In the genomic region with DNA sequence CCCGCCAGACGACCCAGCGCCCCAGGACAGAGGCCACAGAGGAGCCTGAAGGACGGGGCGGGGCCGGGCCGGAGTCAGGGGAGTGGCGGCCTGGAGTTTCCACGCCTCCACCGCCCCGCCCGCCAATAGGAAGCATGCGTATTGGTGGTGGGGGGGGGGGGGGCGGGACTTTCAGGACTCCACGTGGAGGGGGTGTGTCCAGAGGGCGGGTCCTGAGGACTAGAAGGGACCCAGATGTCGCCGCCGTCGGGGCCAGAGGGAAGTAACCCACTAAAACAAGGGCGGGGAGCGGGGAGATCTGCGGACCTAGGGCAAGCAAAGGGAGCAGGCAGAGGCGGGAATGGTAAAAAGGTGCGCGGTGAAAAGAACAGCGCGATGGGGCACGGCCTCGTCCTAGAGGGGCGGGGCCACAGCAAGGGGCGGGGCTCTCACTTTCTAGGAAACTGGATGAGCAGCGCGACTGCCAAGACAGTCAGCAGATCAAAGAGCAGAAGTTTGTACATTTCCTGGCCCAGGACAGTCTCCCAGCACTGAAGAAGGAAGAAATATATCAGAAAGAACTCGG, we compare ENCODE assay signal across 8 cellular contexts. TPM values are rescaled to one million over a fixed set of nuclear protein-coding genes. Genes with fewer than 3 reads are reported as not detected.
DNase-seq lines count a peak whose midpoint lies in the region; ATAC-seq and TF ChIP-seq lines count a peak whose summit lies in the region.

No MANE protein-coding gene starts in this region.

- no TSS peak for BruUV-seq in A673 (replicated peaks; lab: Mats Ljungman, UMichigan)
- no TSS peak for BruUV-seq in HCT116 (replicated peaks; lab: Mats Ljungman, UMichigan)

- TF ChIP-seq RAD21 in HCT116 (IDR thresholded peaks at IDR 0.05; ENCODE audit: low read depth) = no peak

- H3K79me2 ChIP-seq in HCT116 (ENCODE audit: insufficient read depth, low read length) (peaks cover 8% of the 10 kb centered on the region), trophoblast cell (ENCODE audit: control insufficient read depth, insufficient read depth, low read length, poor library complexity) (peaks cover 6% of the 10 kb centered on the region)

- no peak overlapping the region for H3K23ac ChIP-seq in trophoblast cell (ENCODE audit: low read length)

- H2BK12ac ChIP-seq in trophoblast cell (ENCODE audit: low read length) = no peak overlapping the region

- H3K14ac ChIP-seq in trophoblast cell (ENCODE audit: low read length) = no peak overlapping the region

- no peak overlapping the region for H3K4ac ChIP-seq in trophoblast cell (ENCODE audit: low read depth, low read length)

- H4K8ac ChIP-seq in trophoblast cell (ENCODE audit: low read depth, low read length) = no peak overlapping the region

- intact Hi-C loops in A673 (cut with micrococcal nuclease; ENCODE audit: unreplicated experiment) (no loop called here), HCT116 (cut with micrococcal nuclease) (no loop called here), tibial artery (cut with DNase I; ENCODE audit: low total_unique reads) (no loop called here)

- no peak overlapping the region for H4K91ac ChIP-seq in trophoblast cell (ENCODE audit: low read depth, low read length)

- no peaks in the 10 kb centered on the region for H3K9me2 ChIP-seq in HCT116 (ENCODE audit: insufficient read depth)

- WGBS in trophoblast cell (ENCODE audit: extremely low coverage, insufficient coverage, insufficient read length) = no CpG with 5 or more reads among the region's 35 CpGs

- H3K27me3 ChIP-seq in A673 (replicated peaks; ENCODE audit: insufficient read depth, low read depth, low read length, poor library complexity) (no peaks in the 10 kb centered on the region), HCT116 (ENCODE audit: insufficient read depth, low read length) (no peaks in the 10 kb centered on the region), trophoblast cell (ENCODE audit: insufficient read depth, low read length) (no peaks in the 10 kb centered on the region), tibial artery (peaks cover 0 to 33% of the 10 kb centered on the region in 2 donors)

- RAD21 ChIA-PET in HCT116 (lab: Charles Lee; ENCODE audit: low non-redundant PET in 1 of 2, low total read pairs in 2 of 2, uncharacterized antibody in 2 of 2, unreplicated experiment in 2 of 2) = no interaction called here

- H2AK5ac ChIP-seq in trophoblast cell (ENCODE audit: low read length) = no peak overlapping the region

- no peak overlapping the region for H2BK120ac ChIP-seq in trophoblast cell (ENCODE audit: insufficient read depth, low read length, poor library complexity)

- H2BK5ac ChIP-seq in trophoblast cell (ENCODE audit: low read depth, low read length, poor library complexity) = no peak overlapping the region

- no peak for TF ChIP-seq POLR2A in HCT116 (IDR thresholded peaks at IDR 0.05; ENCODE audit: borderline replicate concordance, extremely low read depth, insufficient read depth, insufficient read length)

- H3K36me3 ChIP-seq in A673 (ENCODE audit: insufficient read depth, low read length, poor library complexity, severe bottlenecking) = peaks cover 7% of the 10 kb centered on the region
- H3K36me3 ChIP-seq in HCT116 (ENCODE audit: control insufficient read depth in 1 of 2, insufficient read depth in 2 of 2, low read length in 2 of 2) = no peaks in the 10 kb centered on the region; a peak in 1 of 4 replicates
- H3K36me3 ChIP-seq in trophoblast cell (ENCODE audit: control insufficient read depth in 1 of 2, insufficient read depth in 2 of 2, low read length in 2 of 2) = peaks cover 5 to 6% of the 10 kb centered on the region in 2 experiments
- H3K36me3 ChIP-seq in tibial artery = peaks cover 0 to 10% (median 9%) of the 10 kb centered on the region in 3 donors

- peaks cover 6% of the 10 kb centered on the region for H3K79me1 ChIP-seq in trophoblast cell (ENCODE audit: low read length)

- H3K4me2 ChIP-seq in HCT116 (ENCODE audit: low read length) (peak overlapping the region; percentile 67), trophoblast cell (ENCODE audit: low read length) (peak overlapping the region; percentile 65)

- no peak overlapping the region for H4K12ac ChIP-seq in trophoblast cell (ENCODE audit: low read depth, low read length)

- H3K9ac ChIP-seq in HCT116 (ENCODE audit: low read length) (no peak overlapping the region; the same call in 1 of the 2 replicates), trophoblast cell (ENCODE audit: low read length) (no peak overlapping the region)

- no peak for TF ChIP-seq CTCF in A673 (conservative IDR thresholded peaks at IDR 0.05; ENCODE audit: low read depth, low read length)
- no peak for TF ChIP-seq CTCF in HCT116 (IDR thresholded peaks at IDR 0.05 in 2 of 3, conservative IDR thresholded peaks at IDR 0.05 in 1 of 3; ENCODE audit: borderline replicate concordance in 1 of 3, insufficient read depth in 1 of 3, low read depth in 2 of 3, low read length in 2 of 3)
- TF ChIP-seq CTCF in tibial artery (IDR thresholded peaks at IDR 0.05) = no peak

- H3K9me3 ChIP-seq in A673 (ENCODE audit: low read depth, low read length, poor library complexity, severe bottlenecking) (no peaks in the 10 kb centered on the region), HCT116 (ENCODE audit: control insufficient read depth in 1 of 2, insufficient read depth in 1 of 2, low read depth in 1 of 2, low read length in 2 of 2) (no peaks in the 10 kb centered on the region), trophoblast cell (ENCODE audit: insufficient read depth, low read depth, low read length) (peaks cover 6% of the 10 kb centered on the region), tibial artery (no peaks in the 10 kb centered on the region)

- H3K27ac ChIP-seq in A673 (ENCODE audit: low read depth, low read length, poor library complexity, severe bottlenecking) = no peak overlapping the region
- peak overlapping the region; percentile 22; the same call in 1 of the 2 replicates for H3K27ac ChIP-seq in HCT116 (ENCODE audit: low read depth, low read length)
- no peak overlapping the region for H3K27ac ChIP-seq in trophoblast cell (ENCODE audit: low read depth, low read length)
- no peak overlapping the region for H3K27ac ChIP-seq in tibial artery

- H3K18ac ChIP-seq in trophoblast cell (ENCODE audit: low read length) = no peak overlapping the region

- ATAC-seq in HCT116 (peak; percentile 39), HG02981 (IDR thresholded peaks at IDR 0.05; ENCODE audit: unreplicated experiment) (no peak)

- DNase-seq in A673 (ENCODE audit: low spot score) = peak; percentile 85
- peak; percentile 65 for DNase-seq in HCT116 (ENCODE audit: low read depth, low spot score)
- peak; percentile 89 for DNase-seq in SIG-M5 treated with dmso at 0.1 percent for 504 hours (lab: John Stamatoyannopoulos, UW; ENCODE audit: unreplicated experiment)
- peak; percentile 74 for DNase-seq in activated gamma-delta T cell treated with Interleukin-2 at 50 U/mL for 16 hours
- peak; percentile 70 for DNase-seq in glomerular visceral epithelial cell (ENCODE audit: extremely low spot score)
- peak; percentile 77 to 86 for DNase-seq in trophoblast cell
- peak; percentile 77 to 80 for DNase-seq in tibial artery

- CTCF ChIA-PET in A673 (lab: Charles Lee) (no interaction called here), HCT116 (lab: Charles Lee) (interaction anchor here (1.1 kb wide), 1 partner anchor 11 kb away, joined by 3 read pairs; the partner anchor contains the start of gene TMC4)

- H3K4me3 ChIP-seq in A673 (ENCODE audit: low read depth, low read length, poor library complexity, severe bottlenecking) (peak overlapping the region; percentile 43), HCT116 (replicated peaks in 1 of 2; ENCODE audit: low read depth in 1 of 2, low read length in 2 of 2) (peak overlapping the region in 1 of 2 experiments; percentile 20; a peak in 1 of 4 replicates), trophoblast cell (ENCODE audit: low read depth, low read length) (peak overlapping the region; percentile 60), tibial artery (peak overlapping the region; percentile 12 to 33)

- H3K4me1 ChIP-seq in A673 (ENCODE audit: insufficient read depth, low read length, poor library complexity, severe bottlenecking) = peaks cover 9% of the 10 kb centered on the region
- peaks cover 26 to 50% of the 10 kb centered on the region in 2 experiments for H3K4me1 ChIP-seq in HCT116 (ENCODE audit: control insufficient read depth in 1 of 2, insufficient read depth in 2 of 2, low read length in 2 of 2)
- peaks cover 5 to 24% of the 10 kb centered on the region in 2 experiments for H3K4me1 ChIP-seq in trophoblast cell (ENCODE audit: control insufficient read depth in 1 of 2, insufficient read depth in 2 of 2, low read length in 2 of 2)
- peaks cover 0 to 44% (median 28%) of the 10 kb centered on the region in 4 donors for H3K4me1 ChIP-seq in tibial artery

- H2AFZ ChIP-seq in HCT116 (ENCODE audit: low read depth, low read length, poor library complexity, severe bottlenecking) = no peak overlapping the region
- no peak overlapping the region for H2AFZ ChIP-seq in trophoblast cell (ENCODE audit: insufficient read depth, low read length, poor library complexity)

- POLR2A ChIA-PET in A673 (lab: Charles Lee; ENCODE audit: low non-redundant PET) (no interaction called here), HCT116 (lab: Charles Lee) (no interaction called here)

- H4K20me1 ChIP-seq in HCT116 (ENCODE audit: insufficient read depth) = no peaks in the 10 kb centered on the region

TF ChIP-seq in HCT116, 20 proteins besides CTCF, POLR2A, EP300 and RAD21:
- no peak for TF ChIP-seq ZNF274 (IDR thresholded peaks at IDR 0.05; ENCODE audit: low read depth, low read length)
- 0 out of 2 replicates have a peak, but pooled peaks have one; percentile 39 for TF ChIP-seq POLR2AphosphoS5 (IDR thresholded peaks at IDR 0.05; ENCODE audit: low read depth, low read length)
TF ChIP-seq in HCT116: peak in this region for 1.

RNA-seq across cellular contexts. Expression of gene LENG1, which starts 2.8 kb away (rescaled TPM):
- total RNA-seq in A673 (2021) (8.8 and 9.7 TPM in 2 replicates), HCT116 (2021; ENCODE audit: unreplicated experiment) (7.6 TPM)
- polyA plus RNA-seq in HCT116 (2012) = 6.8 and 8.0 TPM in 2 replicates
- 6.2 TPM in 2 replicates for polyA plus RNA-seq in trophoblast cell (2013)

RNA-seq across cellular contexts. Expression of gene TMC4, which starts 10.6 kb away (rescaled TPM):
- total RNA-seq in A673 (2021) = 0.58 and 0.96 TPM in 2 replicates
- 60.3 TPM for total RNA-seq in HCT116 (2021; ENCODE audit: unreplicated experiment)
- 72.2 and 90.5 TPM in 2 replicates for polyA plus RNA-seq in HCT116 (2012)
- polyA plus RNA-seq in trophoblast cell (2013) = 6.2 and 6.5 TPM in 2 replicates

RNA-seq across cellular contexts. Expression of gene CNOT3, which starts 24.8 kb away (rescaled TPM):
- total RNA-seq in A673 (2021) (90.8 and 102 TPM in 2 replicates), HCT116 (2021; ENCODE audit: unreplicated experiment) (76.7 TPM)
- polyA plus RNA-seq in HCT116 (2012) = 84.0 and 93.2 TPM in 2 replicates
- polyA plus RNA-seq in trophoblast cell (2013) = 86.9 and 87.2 TPM in 2 replicates

RNA-seq across cellular contexts. Expression of gene MBOAT7, which starts 27.1 kb away (rescaled TPM):
- 107 and 109 TPM in 2 replicates for total RNA-seq in A673 (2021)
- 113 TPM for total RNA-seq in HCT116 (2021; ENCODE audit: unreplicated experiment)
- 80.1 and 82.8 TPM in 2 replicates for polyA plus RNA-seq in HCT116 (2012)
- polyA plus RNA-seq in trophoblast cell (2013) = 289 and 304 TPM in 2 replicates

RNA-seq across cellular contexts. Expression of gene TSEN34, which starts 28.8 kb away (rescaled TPM):
- total RNA-seq in A673 (2021) (56.9 and 64.7 TPM in 2 replicates), HCT116 (2021; ENCODE audit: unreplicated experiment) (99.9 TPM)
- 72.0 and 86.5 TPM in 2 replicates for polyA plus RNA-seq in HCT116 (2012)
- 73.3 and 75.2 TPM in 2 replicates for polyA plus RNA-seq in trophoblast cell (2013)

Comparison
In these comparisons a context has a peak if more than half of its experiments do, and no peak if none do; other contexts are left out.
1. RNA of gene TMC4, which starts 10.6 kb away (total RNA-seq): 60.3 TPM in HCT116 (single experiment); 0.58 to 0.96 TPM in A673; every median in the first group is over 10 times any median in the second.
2. Peak in every context shown above with its lines, with median percentiles within 50 percentile points of each other: DNase-seq.